Comparison of ENCODE assay signal across 3 cellular contexts in the genomic region with DNA sequence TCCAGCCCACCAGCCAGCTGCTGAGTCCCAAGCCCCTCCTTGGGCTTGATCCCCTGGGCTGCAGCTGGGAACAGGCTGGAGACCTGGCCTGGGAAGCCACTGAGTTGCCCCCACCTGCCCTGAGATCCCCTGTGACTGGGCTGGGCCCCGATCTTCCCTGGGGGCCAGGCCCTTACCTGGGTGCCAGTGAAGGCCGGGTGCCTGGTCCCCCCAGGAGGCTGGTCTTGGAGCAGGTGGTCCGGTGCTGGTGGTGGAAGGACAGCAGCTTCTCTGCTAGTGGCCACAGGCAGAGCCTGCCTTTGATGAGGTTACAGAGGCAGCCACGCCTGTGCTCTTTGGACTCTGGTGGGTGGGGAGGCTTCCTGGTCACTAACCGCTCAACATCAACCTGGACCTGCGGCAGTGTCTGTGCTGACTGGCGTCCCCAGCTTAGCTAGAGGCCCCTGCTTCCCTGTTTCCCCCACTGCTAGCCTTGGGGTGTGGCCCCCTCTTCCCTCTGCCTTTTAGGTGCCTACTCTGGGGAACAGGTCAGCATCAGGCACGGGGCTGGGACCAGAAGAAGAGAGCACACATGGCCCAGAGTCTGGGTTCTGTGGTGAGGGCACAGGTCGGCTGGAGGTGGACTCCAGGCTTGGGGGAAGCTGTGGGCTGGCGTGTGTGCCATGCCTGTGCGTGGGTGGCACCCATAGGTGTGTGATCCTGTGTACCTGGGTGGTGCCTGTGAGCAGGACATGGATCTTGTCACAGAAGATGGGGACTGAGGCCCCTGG.
TF ChIP-seq lines count a peak whose summit lies in the region.

A gene with protein sequence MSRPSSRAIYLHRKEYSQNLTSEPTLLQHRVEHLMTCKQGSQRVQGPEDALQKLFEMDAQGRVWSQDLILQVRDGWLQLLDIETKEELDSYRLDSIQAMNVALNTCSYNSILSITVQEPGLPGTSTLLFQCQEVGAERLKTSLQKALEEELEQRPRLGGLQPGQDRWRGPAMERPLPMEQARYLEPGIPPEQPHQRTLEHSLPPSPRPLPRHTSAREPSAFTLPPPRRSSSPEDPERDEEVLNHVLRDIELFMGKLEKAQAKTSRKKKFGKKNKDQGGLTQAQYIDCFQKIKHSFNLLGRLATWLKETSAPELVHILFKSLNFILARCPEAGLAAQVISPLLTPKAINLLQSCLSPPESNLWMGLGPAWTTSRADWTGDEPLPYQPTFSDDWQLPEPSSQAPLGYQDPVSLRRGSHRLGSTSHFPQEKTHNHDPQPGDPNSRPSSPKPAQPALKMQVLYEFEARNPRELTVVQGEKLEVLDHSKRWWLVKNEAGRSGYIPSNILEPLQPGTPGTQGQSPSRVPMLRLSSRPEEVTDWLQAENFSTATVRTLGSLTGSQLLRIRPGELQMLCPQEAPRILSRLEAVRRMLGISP (minus strand): TSS at position 278 of the 770 bp plus-strand sequence. CDS start 2,174 bp downstream, outside the sequence.

TF ChIP-seq in SK-N-SH, 30 proteins besides CTCF, POLR2A, EP300 and RAD21:
- TF ChIP-seq TEAD4 (IDR thresholded peaks at IDR 0.05; ENCODE audit: borderline replicate concordance, insufficient read depth) (no peak), ELF1 (IDR thresholded peaks at IDR 0.05) (no peak)

TF ChIP-seq in SK-N-SH treated with all-trans-retinoic acid at 6 μM for 48 hours, 23 proteins besides CTCF, POLR2A, EP300 and RAD21:
- TF ChIP-seq ZC3H10 (CRISPR knock-in tag; IDR thresholded peaks at IDR 0.05) (no peak), CSDC2 (CRISPR knock-in tag; IDR thresholded peaks at IDR 0.05) (no peak), SNAI2 (CRISPR knock-in tag; IDR thresholded peaks at IDR 0.05) (no peak), ISL1 (CRISPR knock-in tag; IDR thresholded peaks at IDR 0.05) (no peak), ZNF565 (CRISPR knock-in tag; conservative IDR thresholded peaks at IDR 0.05; ENCODE audit: low read depth) (no peak), TOX (CRISPR knock-in tag; IDR thresholded peaks at IDR 0.05; ENCODE audit: borderline replicate concordance) (no peak), ZFP3 (CRISPR knock-in tag; IDR thresholded peaks at IDR 0.05) (no peak), ARNTL (CRISPR knock-in tag; IDR thresholded peaks at IDR 0.05; ENCODE audit: borderline replicate concordance, low read depth) (no peak), OSR1 (CRISPR knock-in tag; IDR thresholded peaks at IDR 0.05) (no peak), BACH2 (CRISPR knock-in tag; IDR thresholded peaks at IDR 0.05; ENCODE audit: borderline replicate concordance) (no peak), ZNF70 (CRISPR knock-in tag; IDR thresholded peaks at IDR 0.05) (no peak), PPARA (CRISPR knock-in tag; IDR thresholded peaks at IDR 0.05; ENCODE audit: borderline replicate concordance) (no peak), GLIS3 (CRISPR knock-in tag; IDR thresholded peaks at IDR 0.05) (no peak), RARB (CRISPR knock-in tag; IDR thresholded peaks at IDR 0.05) (no peak)
- TF ChIP-seq, protein P1, sequence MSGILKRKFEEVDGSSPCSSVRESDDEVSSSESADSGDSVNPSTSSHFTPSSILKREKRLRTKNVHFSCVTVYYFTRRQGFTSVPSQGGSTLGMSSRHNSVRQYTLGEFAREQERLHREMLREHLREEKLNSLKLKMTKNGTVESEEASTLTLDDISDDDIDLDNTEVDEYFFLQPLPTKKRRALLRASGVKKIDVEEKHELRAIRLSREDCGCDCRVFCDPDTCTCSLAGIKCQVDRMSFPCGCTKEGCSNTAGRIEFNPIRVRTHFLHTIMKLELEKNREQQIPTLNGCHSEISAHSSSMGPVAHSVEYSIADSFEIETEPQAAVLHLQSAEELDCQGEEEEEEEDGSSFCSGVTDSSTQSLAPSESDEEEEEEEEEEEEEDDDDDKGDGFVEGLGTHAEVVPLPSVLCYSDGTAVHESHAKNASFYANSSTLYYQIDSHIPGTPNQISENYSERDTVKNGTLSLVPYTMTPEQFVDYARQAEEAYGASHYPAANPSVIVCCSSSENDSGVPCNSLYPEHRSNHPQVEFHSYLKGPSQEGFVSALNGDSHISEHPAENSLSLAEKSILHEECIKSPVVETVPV (CRISPR knock-in tag; IDR thresholded peaks at IDR 0.05): no peak
- TF ChIP-seq, protein P2, sequence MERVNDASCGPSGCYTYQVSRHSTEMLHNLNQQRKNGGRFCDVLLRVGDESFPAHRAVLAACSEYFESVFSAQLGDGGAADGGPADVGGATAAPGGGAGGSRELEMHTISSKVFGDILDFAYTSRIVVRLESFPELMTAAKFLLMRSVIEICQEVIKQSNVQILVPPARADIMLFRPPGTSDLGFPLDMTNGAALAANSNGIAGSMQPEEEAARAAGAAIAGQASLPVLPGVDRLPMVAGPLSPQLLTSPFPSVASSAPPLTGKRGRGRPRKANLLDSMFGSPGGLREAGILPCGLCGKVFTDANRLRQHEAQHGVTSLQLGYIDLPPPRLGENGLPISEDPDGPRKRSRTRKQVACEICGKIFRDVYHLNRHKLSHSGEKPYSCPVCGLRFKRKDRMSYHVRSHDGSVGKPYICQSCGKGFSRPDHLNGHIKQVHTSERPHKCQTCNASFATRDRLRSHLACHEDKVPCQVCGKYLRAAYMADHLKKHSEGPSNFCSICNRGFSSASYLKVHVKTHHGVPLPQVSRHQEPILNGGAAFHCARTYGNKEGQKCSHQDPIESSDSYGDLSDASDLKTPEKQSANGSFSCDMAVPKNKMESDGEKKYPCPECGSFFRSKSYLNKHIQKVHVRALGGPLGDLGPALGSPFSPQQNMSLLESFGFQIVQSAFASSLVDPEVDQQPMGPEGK (CRISPR knock-in tag; IDR thresholded peaks at IDR 0.05; ENCODE audit: borderline replicate concordance): no peak
- TF ChIP-seq, protein P3, sequence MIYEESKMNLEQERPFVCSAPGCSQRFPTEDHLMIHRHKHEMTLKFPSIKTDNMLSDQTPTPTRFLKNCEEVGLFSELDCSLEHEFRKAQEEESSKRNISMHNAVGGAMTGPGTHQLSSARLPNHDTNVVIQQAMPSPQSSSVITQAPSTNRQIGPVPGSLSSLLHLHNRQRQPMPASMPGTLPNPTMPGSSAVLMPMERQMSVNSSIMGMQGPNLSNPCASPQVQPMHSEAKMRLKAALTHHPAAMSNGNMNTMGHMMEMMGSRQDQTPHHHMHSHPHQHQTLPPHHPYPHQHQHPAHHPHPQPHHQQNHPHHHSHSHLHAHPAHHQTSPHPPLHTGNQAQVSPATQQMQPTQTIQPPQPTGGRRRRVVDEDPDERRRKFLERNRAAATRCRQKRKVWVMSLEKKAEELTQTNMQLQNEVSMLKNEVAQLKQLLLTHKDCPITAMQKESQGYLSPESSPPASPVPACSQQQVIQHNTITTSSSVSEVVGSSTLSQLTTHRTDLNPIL (CRISPR knock-in tag; IDR thresholded peaks at IDR 0.05; ENCODE audit: low read depth): no peak
- TF ChIP-seq, protein P4, sequence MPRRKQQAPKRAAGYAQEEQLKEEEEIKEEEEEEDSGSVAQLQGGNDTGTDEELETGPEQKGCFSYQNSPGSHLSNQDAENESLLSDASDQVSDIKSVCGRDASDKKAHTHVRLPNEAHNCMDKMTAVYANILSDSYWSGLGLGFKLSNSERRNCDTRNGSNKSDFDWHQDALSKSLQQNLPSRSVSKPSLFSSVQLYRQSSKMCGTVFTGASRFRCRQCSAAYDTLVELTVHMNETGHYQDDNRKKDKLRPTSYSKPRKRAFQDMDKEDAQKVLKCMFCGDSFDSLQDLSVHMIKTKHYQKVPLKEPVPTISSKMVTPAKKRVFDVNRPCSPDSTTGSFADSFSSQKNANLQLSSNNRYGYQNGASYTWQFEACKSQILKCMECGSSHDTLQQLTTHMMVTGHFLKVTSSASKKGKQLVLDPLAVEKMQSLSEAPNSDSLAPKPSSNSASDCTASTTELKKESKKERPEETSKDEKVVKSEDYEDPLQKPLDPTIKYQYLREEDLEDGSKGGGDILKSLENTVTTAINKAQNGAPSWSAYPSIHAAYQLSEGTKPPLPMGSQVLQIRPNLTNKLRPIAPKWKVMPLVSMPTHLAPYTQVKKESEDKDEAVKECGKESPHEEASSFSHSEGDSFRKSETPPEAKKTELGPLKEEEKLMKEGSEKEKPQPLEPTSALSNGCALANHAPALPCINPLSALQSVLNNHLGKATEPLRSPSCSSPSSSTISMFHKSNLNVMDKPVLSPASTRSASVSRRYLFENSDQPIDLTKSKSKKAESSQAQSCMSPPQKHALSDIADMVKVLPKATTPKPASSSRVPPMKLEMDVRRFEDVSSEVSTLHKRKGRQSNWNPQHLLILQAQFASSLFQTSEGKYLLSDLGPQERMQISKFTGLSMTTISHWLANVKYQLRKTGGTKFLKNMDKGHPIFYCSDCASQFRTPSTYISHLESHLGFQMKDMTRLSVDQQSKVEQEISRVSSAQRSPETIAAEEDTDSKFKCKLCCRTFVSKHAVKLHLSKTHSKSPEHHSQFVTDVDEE (CRISPR knock-in tag; IDR thresholded peaks at IDR 0.05): no peak

TF ChIP-seq in HepG2, 621 proteins besides CTCF, POLR2A, EP300 and RAD21 (continues in another document):
- TF ChIP-seq RFX3 (CRISPR knock-in tag; IDR thresholded peaks at IDR 0.05) (no peak), REXO4 (CRISPR knock-in tag; IDR thresholded peaks at IDR 0.05; ENCODE audit: borderline replicate concordance) (no peak), SRSF9 (IDR thresholded peaks at IDR 0.05; ENCODE audit: borderline replicate concordance, insufficient read depth, low read depth, low read length, poor library complexity, severe bottlenecking) (no peak), FOXA3 (CRISPR knock-in tag; IDR thresholded peaks at IDR 0.05) (peak; percentile 62), ZNF766 (CRISPR knock-in tag; IDR thresholded peaks at IDR 0.05; ENCODE audit: borderline replicate concordance) (no peak), TBP (CRISPR knock-in tag; IDR thresholded peaks at IDR 0.05) (no peak), GABPA (IDR thresholded peaks at IDR 0.05; ENCODE audit: low read depth, low read length) (no peak), GABPA (CRISPR knock-in tag; IDR thresholded peaks at IDR 0.05; ENCODE audit: low read depth) (peak; percentile 34; the same call in 1 of the 2 replicates), ZNF124 (CRISPR knock-in tag; IDR thresholded peaks at IDR 0.05) (no peak), JARID2 (CRISPR knock-in tag; IDR thresholded peaks at IDR 0.05; ENCODE audit: insufficient replicate concordance) (no peak), ZNF567 (CRISPR knock-in tag; IDR thresholded peaks at IDR 0.05; ENCODE audit: borderline replicate concordance) (peak; percentile 92; the same call in 1 of the 2 replicates), NRL (CRISPR knock-in tag; IDR thresholded peaks at IDR 0.05; ENCODE audit: borderline replicate concordance) (peak; percentile 15; the same call in 1 of the 2 replicates), HNRNPH1 (optimal IDR thresholded peaks at IDR 0.05; ENCODE audit: low read depth, low read length) (no peak), TOE1 (CRISPR knock-in tag; IDR thresholded peaks at IDR 0.05) (no peak), ONECUT2 (CRISPR knock-in tag; IDR thresholded peaks at IDR 0.05) (no peak), KAT2B (IDR thresholded peaks at IDR 0.05; ENCODE audit: borderline replicate concordance, low read depth, low read length) (no peak), ZNF33B (CRISPR knock-in tag; IDR thresholded peaks at IDR 0.05) (no peak), PCBP2 (optimal IDR thresholded peaks at IDR 0.05; ENCODE audit: low read depth, low read length, poor library complexity, severe bottlenecking) (no peak), WIZ (CRISPR knock-in tag; IDR thresholded peaks at IDR 0.05) (no peak), SMAD9 (CRISPR knock-in tag; IDR thresholded peaks at IDR 0.05) (no peak), CCDC6 (CRISPR knock-in tag; IDR thresholded peaks at IDR 0.05) (peak; percentile 48; the same call in 1 of the 2 replicates), CC2D1A (CRISPR knock-in tag; IDR thresholded peaks at IDR 0.05) (no peak), KLF16 (CRISPR knock-in tag; IDR thresholded peaks at IDR 0.05) (peak in 1 of 2 experiments; percentile 84; a peak in 2 of 4 replicates), TBX2 (CRISPR knock-in tag; IDR thresholded peaks at IDR 0.05; ENCODE audit: borderline replicate concordance) (peak; percentile 74), HDAC2 (CRISPR knock-in tag; IDR thresholded peaks at IDR 0.05) (peak; percentile 91), ZNF260 (CRISPR knock-in tag; IDR thresholded peaks at IDR 0.05; ENCODE audit: borderline replicate concordance, low read depth) (no peak), ZNF207 (IDR thresholded peaks at IDR 0.05; ENCODE audit: borderline replicate concordance) (no peak), SMC3 (IDR thresholded peaks at IDR 0.05; ENCODE audit: low read length) (no peak), ZMYM4 (CRISPR knock-in tag; IDR thresholded peaks at IDR 0.05) (peak; percentile 53)
- TF ChIP-seq, protein P5, sequence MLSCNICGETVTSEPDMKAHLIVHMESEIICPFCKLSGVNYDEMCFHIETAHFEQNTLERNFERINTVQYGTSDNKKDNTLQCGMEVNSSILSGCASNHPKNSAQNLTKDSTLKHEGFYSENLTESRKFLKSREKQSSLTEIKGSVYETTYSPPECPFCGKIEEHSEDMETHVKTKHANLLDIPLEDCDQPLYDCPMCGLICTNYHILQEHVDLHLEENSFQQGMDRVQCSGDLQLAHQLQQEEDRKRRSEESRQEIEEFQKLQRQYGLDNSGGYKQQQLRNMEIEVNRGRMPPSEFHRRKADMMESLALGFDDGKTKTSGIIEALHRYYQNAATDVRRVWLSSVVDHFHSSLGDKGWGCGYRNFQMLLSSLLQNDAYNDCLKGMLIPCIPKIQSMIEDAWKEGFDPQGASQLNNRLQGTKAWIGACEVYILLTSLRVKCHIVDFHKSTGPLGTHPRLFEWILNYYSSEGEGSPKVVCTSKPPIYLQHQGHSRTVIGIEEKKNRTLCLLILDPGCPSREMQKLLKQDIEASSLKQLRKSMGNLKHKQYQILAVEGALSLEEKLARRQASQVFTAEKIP (CRISPR knock-in tag; IDR thresholded peaks at IDR 0.05; ENCODE audit: borderline replicate concordance): no peak
- TF ChIP-seq, protein P6, sequence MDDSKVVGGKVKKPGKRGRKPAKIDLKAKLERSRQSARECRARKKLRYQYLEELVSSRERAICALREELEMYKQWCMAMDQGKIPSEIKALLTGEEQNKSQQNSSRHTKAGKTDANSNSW (CRISPR knock-in tag; IDR thresholded peaks at IDR 0.05; ENCODE audit: borderline replicate concordance): no peak
- TF ChIP-seq, protein P2 (CRISPR knock-in tag; IDR thresholded peaks at IDR 0.05): peak; percentile 70
